Comparison of ENCODE assay signal across 7 cellular contexts in genomic region chr13:69657676-69658075, GRCh38.
"Had no signal": no experiment of that assay in that cellular context is flagged by ENCODE, and none has a peak within 500 bp of the region (broad histone marks: within the 10 kb centered on the region; RNA-seq: fewer than 3 reads in every experiment).

No MANE protein-coding gene starts in this region.

- DNase-seq: IMR-90, KBM-7, KG1 had no signal

- H3K4me3 ChIP-seq: K562 had no signal

- H3K4me2 ChIP-seq: KMS-11 had no signal

- H3K27ac ChIP-seq: HL-60, KMS-11 had no signal

- ATAC-seq: HepG2, K562 had no signal

- H3K9ac ChIP-seq: KMS-11 had no signal
